In the genomic region with DNA sequence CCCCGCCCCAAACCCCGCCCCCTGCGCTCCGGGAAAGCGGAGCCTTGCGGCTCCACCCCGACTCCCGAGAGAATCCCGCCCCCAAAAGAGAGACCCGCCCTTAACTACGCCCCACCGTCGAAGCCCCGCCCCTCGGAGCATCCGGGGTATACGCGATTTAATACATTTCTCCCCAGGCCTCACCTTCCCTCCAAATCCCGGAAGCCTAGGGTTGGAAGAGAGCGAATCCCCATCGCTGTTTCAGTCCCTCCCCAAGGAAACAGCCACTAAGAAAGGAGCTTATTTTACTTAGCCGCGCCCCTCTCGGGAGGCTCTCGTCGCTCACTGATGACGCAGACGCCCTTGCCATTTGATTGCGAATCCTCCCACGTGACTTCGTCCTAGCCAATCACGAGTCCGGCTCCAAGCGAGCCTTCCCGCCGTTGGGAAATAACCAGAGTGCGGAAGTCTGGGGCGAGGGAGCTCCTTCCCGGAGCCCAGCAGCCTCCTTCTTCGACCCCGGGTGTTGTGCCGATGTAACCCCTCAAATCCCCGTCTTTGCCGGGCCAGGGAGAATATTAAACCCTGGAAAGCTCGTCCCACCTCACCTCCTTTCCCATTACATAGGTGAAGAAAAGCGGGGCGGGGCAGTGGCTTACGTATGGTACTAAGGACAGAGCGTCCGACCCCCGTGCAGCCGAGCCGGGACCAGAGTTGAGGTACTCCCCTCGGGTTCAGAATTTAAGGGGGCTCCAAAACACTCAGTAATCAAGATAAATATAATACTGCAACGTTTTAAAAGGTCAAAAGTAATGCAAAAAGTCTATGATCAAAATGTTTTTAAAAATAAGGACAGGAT, we compare ENCODE assay signal across 1 cellular context.
TF ChIP-seq lines count a peak whose summit lies in the region.

No MANE protein-coding gene starts in this region.

TF ChIP-seq in K562, 482 proteins besides CTCF, POLR2A, EP300 and RAD21 (continued from another document):
- TF ChIP-seq, protein P1, sequence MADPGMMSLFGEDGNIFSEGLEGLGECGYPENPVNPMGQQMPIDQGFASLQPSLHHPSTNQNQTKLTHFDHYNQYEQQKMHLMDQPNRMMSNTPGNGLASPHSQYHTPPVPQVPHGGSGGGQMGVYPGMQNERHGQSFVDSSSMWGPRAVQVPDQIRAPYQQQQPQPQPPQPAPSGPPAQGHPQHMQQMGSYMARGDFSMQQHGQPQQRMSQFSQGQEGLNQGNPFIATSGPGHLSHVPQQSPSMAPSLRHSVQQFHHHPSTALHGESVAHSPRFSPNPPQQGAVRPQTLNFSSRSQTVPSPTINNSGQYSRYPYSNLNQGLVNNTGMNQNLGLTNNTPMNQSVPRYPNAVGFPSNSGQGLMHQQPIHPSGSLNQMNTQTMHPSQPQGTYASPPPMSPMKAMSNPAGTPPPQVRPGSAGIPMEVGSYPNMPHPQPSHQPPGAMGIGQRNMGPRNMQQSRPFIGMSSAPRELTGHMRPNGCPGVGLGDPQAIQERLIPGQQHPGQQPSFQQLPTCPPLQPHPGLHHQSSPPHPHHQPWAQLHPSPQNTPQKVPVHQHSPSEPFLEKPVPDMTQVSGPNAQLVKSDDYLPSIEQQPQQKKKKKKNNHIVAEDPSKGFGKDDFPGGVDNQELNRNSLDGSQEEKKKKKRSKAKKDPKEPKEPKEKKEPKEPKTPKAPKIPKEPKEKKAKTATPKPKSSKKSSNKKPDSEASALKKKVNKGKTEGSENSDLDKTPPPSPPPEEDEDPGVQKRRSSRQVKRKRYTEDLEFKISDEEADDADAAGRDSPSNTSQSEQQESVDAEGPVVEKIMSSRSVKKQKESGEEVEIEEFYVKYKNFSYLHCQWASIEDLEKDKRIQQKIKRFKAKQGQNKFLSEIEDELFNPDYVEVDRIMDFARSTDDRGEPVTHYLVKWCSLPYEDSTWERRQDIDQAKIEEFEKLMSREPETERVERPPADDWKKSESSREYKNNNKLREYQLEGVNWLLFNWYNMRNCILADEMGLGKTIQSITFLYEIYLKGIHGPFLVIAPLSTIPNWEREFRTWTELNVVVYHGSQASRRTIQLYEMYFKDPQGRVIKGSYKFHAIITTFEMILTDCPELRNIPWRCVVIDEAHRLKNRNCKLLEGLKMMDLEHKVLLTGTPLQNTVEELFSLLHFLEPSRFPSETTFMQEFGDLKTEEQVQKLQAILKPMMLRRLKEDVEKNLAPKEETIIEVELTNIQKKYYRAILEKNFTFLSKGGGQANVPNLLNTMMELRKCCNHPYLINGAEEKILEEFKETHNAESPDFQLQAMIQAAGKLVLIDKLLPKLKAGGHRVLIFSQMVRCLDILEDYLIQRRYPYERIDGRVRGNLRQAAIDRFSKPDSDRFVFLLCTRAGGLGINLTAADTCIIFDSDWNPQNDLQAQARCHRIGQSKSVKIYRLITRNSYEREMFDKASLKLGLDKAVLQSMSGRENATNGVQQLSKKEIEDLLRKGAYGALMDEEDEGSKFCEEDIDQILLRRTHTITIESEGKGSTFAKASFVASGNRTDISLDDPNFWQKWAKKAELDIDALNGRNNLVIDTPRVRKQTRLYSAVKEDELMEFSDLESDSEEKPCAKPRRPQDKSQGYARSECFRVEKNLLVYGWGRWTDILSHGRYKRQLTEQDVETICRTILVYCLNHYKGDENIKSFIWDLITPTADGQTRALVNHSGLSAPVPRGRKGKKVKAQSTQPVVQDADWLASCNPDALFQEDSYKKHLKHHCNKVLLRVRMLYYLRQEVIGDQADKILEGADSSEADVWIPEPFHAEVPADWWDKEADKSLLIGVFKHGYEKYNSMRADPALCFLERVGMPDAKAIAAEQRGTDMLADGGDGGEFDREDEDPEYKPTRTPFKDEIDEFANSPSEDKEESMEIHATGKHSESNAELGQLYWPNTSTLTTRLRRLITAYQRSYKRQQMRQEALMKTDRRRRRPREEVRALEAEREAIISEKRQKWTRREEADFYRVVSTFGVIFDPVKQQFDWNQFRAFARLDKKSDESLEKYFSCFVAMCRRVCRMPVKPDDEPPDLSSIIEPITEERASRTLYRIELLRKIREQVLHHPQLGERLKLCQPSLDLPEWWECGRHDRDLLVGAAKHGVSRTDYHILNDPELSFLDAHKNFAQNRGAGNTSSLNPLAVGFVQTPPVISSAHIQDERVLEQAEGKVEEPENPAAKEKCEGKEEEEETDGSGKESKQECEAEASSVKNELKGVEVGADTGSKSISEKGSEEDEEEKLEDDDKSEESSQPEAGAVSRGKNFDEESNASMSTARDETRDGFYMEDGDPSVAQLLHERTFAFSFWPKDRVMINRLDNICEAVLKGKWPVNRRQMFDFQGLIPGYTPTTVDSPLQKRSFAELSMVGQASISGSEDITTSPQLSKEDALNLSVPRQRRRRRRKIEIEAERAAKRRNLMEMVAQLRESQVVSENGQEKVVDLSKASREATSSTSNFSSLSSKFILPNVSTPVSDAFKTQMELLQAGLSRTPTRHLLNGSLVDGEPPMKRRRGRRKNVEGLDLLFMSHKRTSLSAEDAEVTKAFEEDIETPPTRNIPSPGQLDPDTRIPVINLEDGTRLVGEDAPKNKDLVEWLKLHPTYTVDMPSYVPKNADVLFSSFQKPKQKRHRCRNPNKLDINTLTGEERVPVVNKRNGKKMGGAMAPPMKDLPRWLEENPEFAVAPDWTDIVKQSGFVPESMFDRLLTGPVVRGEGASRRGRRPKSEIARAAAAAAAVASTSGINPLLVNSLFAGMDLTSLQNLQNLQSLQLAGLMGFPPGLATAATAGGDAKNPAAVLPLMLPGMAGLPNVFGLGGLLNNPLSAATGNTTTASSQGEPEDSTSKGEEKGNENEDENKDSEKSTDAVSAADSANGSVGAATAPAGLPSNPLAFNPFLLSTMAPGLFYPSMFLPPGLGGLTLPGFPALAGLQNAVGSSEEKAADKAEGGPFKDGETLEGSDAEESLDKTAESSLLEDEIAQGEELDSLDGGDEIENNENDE (IDR thresholded peaks at IDR 0.05; ENCODE audit: low read depth, low read length), result no peak
- TF ChIP-seq, protein P2, sequence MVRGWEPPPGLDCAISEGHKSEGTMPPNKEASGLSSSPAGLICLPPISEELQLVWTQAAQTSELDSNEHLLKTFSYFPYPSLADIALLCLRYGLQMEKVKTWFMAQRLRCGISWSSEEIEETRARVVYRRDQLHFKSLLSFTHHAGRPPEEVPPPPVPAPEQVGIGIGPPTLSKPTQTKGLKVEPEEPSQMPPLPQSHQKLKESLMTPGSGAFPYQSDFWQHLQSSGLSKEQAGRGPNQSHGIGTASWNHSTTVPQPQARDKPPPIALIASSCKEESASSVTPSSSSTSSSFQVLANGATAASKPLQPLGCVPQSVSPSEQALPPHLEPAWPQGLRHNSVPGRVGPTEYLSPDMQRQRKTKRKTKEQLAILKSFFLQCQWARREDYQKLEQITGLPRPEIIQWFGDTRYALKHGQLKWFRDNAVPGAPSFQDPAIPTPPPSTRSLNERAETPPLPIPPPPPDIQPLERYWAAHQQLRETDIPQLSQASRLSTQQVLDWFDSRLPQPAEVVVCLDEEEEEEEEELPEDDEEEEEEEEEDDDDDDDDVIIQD (CRISPR knock-in tag; IDR thresholded peaks at IDR 0.05), result 0 out of 2 replicates have a peak, but pooled peaks have one; percentile 79
- 0 out of 2 replicates have a peak, but pooled peaks have one; percentile 42 for TF ChIP-seq HOXB6 (CRISPR knock-in tag; IDR thresholded peaks at IDR 0.05; ENCODE audit: borderline replicate concordance)
- peak in 1 of 3 experiments; percentile 71 for TF ChIP-seq YY1 (IDR thresholded peaks at IDR 0.05; ENCODE audit: borderline replicate concordance in 1 of 3, control insufficient read depth in 1 of 3, extremely low read depth in 1 of 3, insufficient read depth in 3 of 3, insufficient read length in 1 of 3, insufficient replicate concordance in 2 of 3, low read depth in 1 of 3, low read length in 2 of 3)
- TF ChIP-seq ZBTB40 (IDR thresholded peaks at IDR 0.05), result no peak; the same call in 1 of the 2 replicates
- no peak for TF ChIP-seq ZBTB40 (CRISPR knock-in tag; IDR thresholded peaks at IDR 0.05)
- no peak for TF ChIP-seq ETS2 (tag; IDR thresholded peaks at IDR 0.05; ENCODE audit: borderline replicate concordance, poor library complexity, severe bottlenecking)
- no peak for TF ChIP-seq ZNF77 (CRISPR knock-in tag; IDR thresholded peaks at IDR 0.05)
- peak; percentile 85; the same call in 1 of the 2 replicates for TF ChIP-seq KHSRP (IDR thresholded peaks at IDR 0.05)
- no peak for TF ChIP-seq ZNF655 (CRISPR knock-in tag; IDR thresholded peaks at IDR 0.05)
- TF ChIP-seq ZNF717 (CRISPR knock-in tag; IDR thresholded peaks at IDR 0.05), result no peak
